29 cellular contexts compared by ENCODE assay signal in the genomic region with DNA sequence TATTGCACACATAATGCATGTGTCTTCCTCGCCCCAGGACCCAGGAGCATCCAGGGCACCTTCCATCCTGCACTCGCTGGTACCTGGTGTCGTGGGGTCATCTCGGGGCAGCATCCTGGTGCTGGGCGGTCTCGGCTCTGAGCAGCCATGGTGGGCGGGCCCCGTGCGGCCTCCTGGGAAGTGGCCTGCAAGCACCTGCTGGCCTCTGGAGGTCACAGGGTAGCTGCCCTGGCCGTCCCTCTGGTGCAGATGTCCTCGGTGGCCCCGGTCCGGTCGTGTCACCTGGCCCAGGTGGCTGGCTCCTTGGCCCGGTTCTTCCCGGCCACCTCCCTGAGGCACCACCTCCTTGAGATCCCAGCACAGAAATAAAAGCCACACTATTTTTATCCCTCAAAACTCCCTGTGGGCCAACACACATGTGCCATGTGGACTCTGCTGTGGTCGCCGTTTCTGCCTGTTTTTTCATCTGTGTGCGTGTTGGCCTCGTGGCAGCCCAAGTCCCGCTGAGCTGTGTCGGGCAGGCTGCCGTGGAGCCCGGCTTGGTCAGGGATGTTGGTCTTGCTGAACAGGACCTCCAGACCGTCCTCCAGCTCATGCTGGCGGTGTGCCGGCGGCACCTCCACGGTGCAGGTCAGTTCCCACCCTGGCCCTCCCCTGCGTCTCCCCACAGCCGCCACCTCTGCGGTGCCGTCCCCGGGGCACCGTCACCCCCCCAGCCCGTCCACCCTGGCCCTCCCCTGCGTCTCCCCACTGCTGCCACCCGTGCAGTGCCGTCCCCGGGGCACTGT. TPM values are rescaled to one million over a fixed set of nuclear protein-coding genes. Genes with fewer than 3 reads are reported as not detected.
DNase-seq lines count a peak whose midpoint lies in the region; ATAC-seq, FAIRE-seq and TF ChIP-seq lines count a peak whose summit lies in the region.
"Had no signal": no experiment of that assay in that cellular context is flagged by ENCODE, and none has a peak within 500 bp of the region (broad histone marks: within the 10 kb centered on the region; RNA-seq: fewer than 3 reads in every experiment).

No MANE protein-coding gene starts in this region.

- no peaks in the 10 kb centered on the region for H3K9me3 Mint-ChIP-seq in central memory CD8-positive, alpha-beta T cell
- H3K9me3 Mint-ChIP-seq: CD4-positive, alpha-beta T cell; GM23338; H9 had no signal

- H3K27me3 ChIP-seq in HepG2 (ENCODE audit: control insufficient read depth in 1 of 2, insufficient read depth in 2 of 2, low read length in 2 of 2): no peaks in the 10 kb centered on the region
- H3K27me3 ChIP-seq in right lobe of liver: no peaks in the 10 kb centered on the region

- H3K4me3 ChIP-seq in HepG2 (replicated peaks in 1 of 3; ENCODE audit: insufficient read depth in 1 of 3, low read depth in 2 of 3, low read length in 3 of 3) (no peak overlapping the region), right lobe of liver (no peak overlapping the region)
- H3K4me3 ChIP-seq: GM23338, PC-9 had no signal

- no peaks in the 10 kb centered on the region for H3K27me3 Mint-ChIP-seq in central memory CD8-positive, alpha-beta T cell
- H3K27me3 Mint-ChIP-seq: CD4-positive, alpha-beta T cell had no signal

- H3K4me1 ChIP-seq in HepG2 (ENCODE audit: insufficient read depth, low read length): peaks cover 15% of the 10 kb centered on the region
- peaks cover 0 to 16% (median 7%) of the 10 kb centered on the region in 4 donors for H3K4me1 ChIP-seq in right lobe of liver

- ATAC-seq in HepG2: no peak
- no peak for ATAC-seq in right lobe of liver
- ATAC-seq in central memory CD8-positive, alpha-beta T cell (replicated peaks; ENCODE audit: extremely low read depth, poor library complexity, severe bottlenecking): no peak
- ATAC-seq in HG02642 (IDR thresholded peaks at IDR 0.05; ENCODE audit: poor library complexity, unreplicated experiment): no peak
- ATAC-seq: GM23338 had no signal

- H3K4me2 ChIP-seq in HepG2 (ENCODE audit: low read depth, low read length): no peak overlapping the region
- H3K4me2 ChIP-seq: GM23338, PC-9 had no signal

- CTCF ChIA-PET in HepG2 (lab: Yijun Ruan, JAX; ENCODE audit: low intra/inter-chr PET ratio, low total read pairs): no interaction called here

- DNase-seq in HepG2 (ENCODE audit: low spot score) (no peak), right lobe of liver (no peak)
- DNase-seq in central memory CD8-positive, alpha-beta T cell (ENCODE audit: low spot score in 2 of 2): no peak
- DNase-seq in stimulated activated CD4-positive, alpha-beta T cell treated with anti-CD3 and anti-CD28 coated beads, Interleukin-12 subunit alpha, Interleukin-12 subunit beta, amount 100 ng/mL, for 4 hours: no peak
- DNase-seq: CD4-positive, alpha-beta T cell; DMS53; GDM1; KBM-7; MV-4-11; NCI-H1105 treated with DMSO at 0.1 percent for 48 hours; NCI-H146; NCI-H1930; NCI-H2107; NCI-H446; NCI-H526; NCI-H82; PC-9; RPMI8226; SHP77 had no signal

- H3K36me3 ChIP-seq in HepG2 (replicated peaks in 1 of 2; ENCODE audit: control insufficient read depth in 1 of 2, insufficient read depth in 2 of 2, low read length in 2 of 2): peaks cover 16 to 50% of the 10 kb centered on the region in 2 experiments; a peak in 4 of 5 replicates
- peaks cover 4 to 44% (median 20%) of the 10 kb centered on the region in 4 donors for H3K36me3 ChIP-seq in right lobe of liver

- no peak for FAIRE-seq in HepG2 (lab: Jason Lieb, UNC)
- FAIRE-seq: GM12891 had no signal

- peaks cover 19% of the 10 kb centered on the region for H3K36me3 Mint-ChIP-seq in central memory CD8-positive, alpha-beta T cell (ENCODE audit: insufficient read depth)

- TF ChIP-seq POLR2A in HepG2 (IDR thresholded peaks at IDR 0.05; ENCODE audit: insufficient read depth in 1 of 2, low read depth in 2 of 2, low read length in 2 of 2) (no peak), right lobe of liver (IDR thresholded peaks at IDR 0.05) (no peak)

- TF ChIP-seq EP300 in HepG2 (IDR thresholded peaks at IDR 0.05; ENCODE audit: low read depth in 2 of 2, low read length in 2 of 2) (no peak), HepG2 (CRISPR knock-in tag; IDR thresholded peaks at IDR 0.05; ENCODE audit: borderline replicate concordance) (no peak)

- no peak overlapping the region for H2AFZ ChIP-seq in HepG2 (ENCODE audit: low read length)
- H2AFZ ChIP-seq: GM23338, PC-9 had no signal

- H3K27ac ChIP-seq in HepG2 (ENCODE audit: extremely low read length, insufficient read depth, low read length) (no peak overlapping the region), right lobe of liver (no peak overlapping the region)
- H3K27ac ChIP-seq: PC-9 had no signal

- no peak overlapping the region for H3K4me3 Mint-ChIP-seq in central memory CD8-positive, alpha-beta T cell
- H3K4me3 Mint-ChIP-seq: GM23338, H9 had no signal

- no peak for TF ChIP-seq RAD21 in HepG2 (CRISPR knock-in tag; IDR thresholded peaks at IDR 0.05)

- 91% methylated on average over 35 of the region's 40 CpGs for WGBS in HepG2 (ENCODE audit: low lambda C conversion rate)
- WGBS in right lobe of liver (ENCODE audit: insufficient coverage, low coverage, low lambda C conversion rate, missing lambda C conversion rate): 89% methylated on average over 5 of the region's 40 CpGs

- POLR2A ChIA-PET in HepG2 (lab: Yijun Ruan, JAX): interaction anchor here (1.0 to 1.1 kb wide), 2 partner anchors 10 to 17 kb away, joined by 3 read pairs; no protein-coding TSS in a partner anchor

- H3K4me1 Mint-ChIP-seq in central memory CD8-positive, alpha-beta T cell: peaks cover 17% of the 10 kb centered on the region
- H3K4me1 Mint-ChIP-seq: GM23338 had no signal

- in situ Hi-C loops in HepG2 (cut with HindIII; ENCODE audit: extremely low pct_ligation_motif_present, low pct_unique_long_range_greater_than_20kb): no loop called here

- no peak overlapping the region for H3K9ac ChIP-seq in HepG2 (ENCODE audit: insufficient read depth, low read depth, low read length)

- H3K27ac Mint-ChIP-seq in central memory CD8-positive, alpha-beta T cell (ENCODE audit: low read depth): peak overlapping the region; percentile 55
- H3K27ac Mint-ChIP-seq: CD4-positive, alpha-beta T cell; GM23338; H9 had no signal

- peaks cover 17% of the 10 kb centered on the region for H3K79me2 ChIP-seq in HepG2 (ENCODE audit: insufficient read depth, low read length)

- TSS peak; percentile 39 for BruUV-seq in HepG2 (replicated peaks; lab: Mats Ljungman, UMichigan)

- peaks cover 17% of the 10 kb centered on the region; the same call in 1 of the 2 replicates for H4K20me1 ChIP-seq in HepG2 (ENCODE audit: insufficient read depth, low read length)

- no peak for TF ChIP-seq CTCF in HepG2 (CRISPR knock-in tag; IDR thresholded peaks at IDR 0.05)
- TF ChIP-seq CTCF in right lobe of liver (IDR thresholded peaks at IDR 0.05): no peak

- intact Hi-C loops in HepG2 (cut with micrococcal nuclease; ENCODE audit: unreplicated experiment): no loop called here
- intact Hi-C loops in right lobe of liver (cut with DNase I): no loop called here

- H3K9me3 ChIP-seq in HepG2 (ENCODE audit: low read length) (no peaks in the 10 kb centered on the region), right lobe of liver (no peaks in the 10 kb centered on the region)

RNA-seq across cellular contexts. Expression of a gene that starts 5.0 kb away (rescaled TPM):
- total RNA-seq in HepG2 (2016; rRNA removed; fragmentation: Illumina TruSeq; extraction: Trizol) (not detected in 2 replicates), right lobe of liver (under 1 TPM in 3 of 6 experiments, not detected in 3; 0.59 to 0.95 (median 0.74) TPM)
- not detected in 2 replicates for total RNA-seq in HepG2 (2016; cell fraction: cytosol; rRNA removed; fragmentation: Illumina TruSeq; extraction: Trizol; ENCODE audit: low read depth)
- not detected in 2 replicates for total RNA-seq in HepG2 (2016; cell fraction: insoluble cytoplasmic fraction; rRNA removed; fragmentation: Illumina TruSeq; extraction: Trizol)
- not detected in 2 replicates for total RNA-seq in HepG2 (2016; cell fraction: membrane; rRNA removed; fragmentation: Illumina TruSeq; extraction: Trizol)
- total RNA-seq in HepG2 (2016; cell fraction: nucleus; rRNA removed; fragmentation: Illumina TruSeq; extraction: Trizol): not detected in 2 replicates
- polyA plus RNA-seq in HepG2 (2011; rRNA removed): 0.07 TPM in 1 of 2 replicates, not detected in the other
- 0.13 TPM in 1 of 2 replicates, not detected in the other for polyA plus RNA-seq in HepG2 (2011; cell fraction: cytosol; rRNA removed)
- 0.50 and 0.71 TPM in 2 replicates for polyA plus RNA-seq in HepG2 (2011; cell fraction: nucleus; rRNA removed)
- polyA plus RNA-seq in HepG2 (2012): 0.16 TPM in 1 of 2 replicates, not detected in the other
- not detected in 2 replicates for polyA plus RNA-seq in HepG2 (2016; cell fraction: cytosol; fragmentation: Illumina TruSeq; extraction: Trizol; ENCODE audit: low read depth)
- not detected in 2 replicates for polyA plus RNA-seq in HepG2 (2016; cell fraction: insoluble cytoplasmic fraction; fragmentation: Illumina TruSeq; extraction: Trizol; ENCODE audit: low read depth)
- not detected in 2 replicates for polyA plus RNA-seq in HepG2 (2016; cell fraction: membrane; fragmentation: Illumina TruSeq; extraction: Trizol; ENCODE audit: low read depth)
- polyA plus RNA-seq in HepG2 (2016; cell fraction: nucleus; fragmentation: Illumina TruSeq; extraction: Trizol; ENCODE audit: insufficient read depth, low read depth): not detected in 2 replicates
- not detected in 2 replicates for polyA minus RNA-seq in HepG2 (2011; rRNA and poly(A)+ RNA removed; ENCODE audit: low replicate concordance)
- not detected in 2 replicates for polyA minus RNA-seq in HepG2 (2011; cell fraction: cytosol; rRNA and poly(A)+ RNA removed)
- not detected in 2 replicates for polyA minus RNA-seq in HepG2 (2011; cell fraction: nucleus; rRNA and poly(A)+ RNA removed)
- total RNA-seq: A172, GM23338, HT1080, LHCN-M2, MCF 10A had no signal
- polyA plus RNA-seq: BJ had no signal

RNA-seq across cellular contexts. Expression of a gene that starts 7.3 kb away (rescaled TPM):
- 119 and 138 TPM in 2 replicates for total RNA-seq in HepG2 (2016; rRNA removed; fragmentation: Illumina TruSeq; extraction: Trizol)
- total RNA-seq in HepG2 (2016; cell fraction: cytosol; rRNA removed; fragmentation: Illumina TruSeq; extraction: Trizol; ENCODE audit: low read depth): 181 and 194 TPM in 2 replicates
- 104 and 144 TPM in 2 replicates for total RNA-seq in HepG2 (2016; cell fraction: insoluble cytoplasmic fraction; rRNA removed; fragmentation: Illumina TruSeq; extraction: Trizol)
- 198 and 240 TPM in 2 replicates for total RNA-seq in HepG2 (2016; cell fraction: membrane; rRNA removed; fragmentation: Illumina TruSeq; extraction: Trizol)
- 59.6 and 65.5 TPM in 2 replicates for total RNA-seq in HepG2 (2016; cell fraction: nucleus; rRNA removed; fragmentation: Illumina TruSeq; extraction: Trizol)
- polyA plus RNA-seq in HepG2 (2011; rRNA removed): 140 and 150 TPM in 2 replicates
- 102 and 147 TPM in 2 replicates for polyA plus RNA-seq in HepG2 (2011; cell fraction: cytosol; rRNA removed)
- 121 and 122 TPM in 2 replicates for polyA plus RNA-seq in HepG2 (2011; cell fraction: nucleus; rRNA removed)
- polyA plus RNA-seq in HepG2 (2012): 90.8 and 101 TPM in 2 replicates
- polyA plus RNA-seq in HepG2 (2016; cell fraction: cytosol; fragmentation: Illumina TruSeq; extraction: Trizol; ENCODE audit: low read depth): 157 and 191 TPM in 2 replicates
- 118 and 140 TPM in 2 replicates for polyA plus RNA-seq in HepG2 (2016; cell fraction: insoluble cytoplasmic fraction; fragmentation: Illumina TruSeq; extraction: Trizol; ENCODE audit: low read depth)
- 153 and 184 TPM in 2 replicates for polyA plus RNA-seq in HepG2 (2016; cell fraction: membrane; fragmentation: Illumina TruSeq; extraction: Trizol; ENCODE audit: low read depth)
- polyA plus RNA-seq in HepG2 (2016; cell fraction: nucleus; fragmentation: Illumina TruSeq; extraction: Trizol; ENCODE audit: insufficient read depth, low read depth): 130 and 138 TPM in 2 replicates
- polyA minus RNA-seq in HepG2 (2011; rRNA and poly(A)+ RNA removed; ENCODE audit: low replicate concordance): 60.5 and 88.3 TPM in 2 replicates
- 42.1 and 46.2 TPM in 2 replicates for polyA minus RNA-seq in HepG2 (2011; cell fraction: cytosol; rRNA and poly(A)+ RNA removed)
- polyA minus RNA-seq in HepG2 (2011; cell fraction: nucleus; rRNA and poly(A)+ RNA removed): 19.1 and 22.1 TPM in 2 replicates
- 10 to 100 TPM; 44.8 to 81.8 (median 49.5) TPM for total RNA-seq in right lobe of liver

RNA-seq across cellular contexts. Expression of a gene that starts 31.5 kb away (rescaled TPM):
- total RNA-seq in HepG2 (2016; rRNA removed; fragmentation: Illumina TruSeq; extraction: Trizol) (4.2 and 6.2 TPM in 2 replicates), right lobe of liver (10 to 100 TPM in 3 of 6 experiments, 1 to 10 TPM in 3; 8.2 to 42.2 (median 10.3) TPM)
- 4.1 and 5.0 TPM in 2 replicates for total RNA-seq in HepG2 (2016; cell fraction: cytosol; rRNA removed; fragmentation: Illumina TruSeq; extraction: Trizol; ENCODE audit: low read depth)
- 3.9 and 5.0 TPM in 2 replicates for total RNA-seq in HepG2 (2016; cell fraction: insoluble cytoplasmic fraction; rRNA removed; fragmentation: Illumina TruSeq; extraction: Trizol)
- 4.2 and 4.9 TPM in 2 replicates for total RNA-seq in HepG2 (2016; cell fraction: membrane; rRNA removed; fragmentation: Illumina TruSeq; extraction: Trizol)
- total RNA-seq in HepG2 (2016; cell fraction: nucleus; rRNA removed; fragmentation: Illumina TruSeq; extraction: Trizol): 2.4 and 3.4 TPM in 2 replicates
- polyA plus RNA-seq in HepG2 (2011; rRNA removed): 1.1 and 2.0 TPM in 2 replicates
- 1.7 and 4.3 TPM in 2 replicates for polyA plus RNA-seq in HepG2 (2011; cell fraction: cytosol; rRNA removed)
- 3.3 and 3.7 TPM in 2 replicates for polyA plus RNA-seq in HepG2 (2011; cell fraction: nucleus; rRNA removed)
- 1.0 and 2.2 TPM in 2 replicates for polyA plus RNA-seq in HepG2 (2012)
- polyA plus RNA-seq in HepG2 (2016; cell fraction: cytosol; fragmentation: Illumina TruSeq; extraction: Trizol; ENCODE audit: low read depth): 2.0 and 2.2 TPM in 2 replicates
- 3.3 and 4.8 TPM in 2 replicates for polyA plus RNA-seq in HepG2 (2016; cell fraction: insoluble cytoplasmic fraction; fragmentation: Illumina TruSeq; extraction: Trizol; ENCODE audit: low read depth)
- 2.0 and 2.2 TPM in 2 replicates for polyA plus RNA-seq in HepG2 (2016; cell fraction: membrane; fragmentation: Illumina TruSeq; extraction: Trizol; ENCODE audit: low read depth)
- polyA plus RNA-seq in HepG2 (2016; cell fraction: nucleus; fragmentation: Illumina TruSeq; extraction: Trizol; ENCODE audit: insufficient read depth, low read depth): 3.1 and 4.1 TPM in 2 replicates
- polyA minus RNA-seq in HepG2 (2011; rRNA and poly(A)+ RNA removed; ENCODE audit: low replicate concordance): 2.3 and 2.8 TPM in 2 replicates
- polyA minus RNA-seq in HepG2 (2011; cell fraction: cytosol; rRNA and poly(A)+ RNA removed): 1.4 and 1.8 TPM in 2 replicates
- 2.1 and 2.3 TPM in 2 replicates for polyA minus RNA-seq in HepG2 (2011; cell fraction: nucleus; rRNA and poly(A)+ RNA removed)

RNA-seq across cellular contexts. Expression of a gene that starts 33.6 kb away (rescaled TPM):
- total RNA-seq in HepG2 (2016; rRNA removed; fragmentation: Illumina TruSeq; extraction: Trizol) (136 and 309 TPM in 2 replicates), right lobe of liver (100 to 1,000 TPM in 4 of 6 experiments, 10 to 100 TPM in 2; 88.6 to 369 (median 124) TPM)
- total RNA-seq in HepG2 (2016; cell fraction: cytosol; rRNA removed; fragmentation: Illumina TruSeq; extraction: Trizol; ENCODE audit: low read depth): 81.8 and 84.4 TPM in 2 replicates
- 114 and 317 TPM in 2 replicates for total RNA-seq in HepG2 (2016; cell fraction: insoluble cytoplasmic fraction; rRNA removed; fragmentation: Illumina TruSeq; extraction: Trizol)
- total RNA-seq in HepG2 (2016; cell fraction: membrane; rRNA removed; fragmentation: Illumina TruSeq; extraction: Trizol): 96.0 and 109 TPM in 2 replicates
- 271 and 340 TPM in 2 replicates for total RNA-seq in HepG2 (2016; cell fraction: nucleus; rRNA removed; fragmentation: Illumina TruSeq; extraction: Trizol)
- polyA plus RNA-seq in HepG2 (2011; rRNA removed): 754 and 1,057 TPM in 2 replicates
- 595 and 749 TPM in 2 replicates for polyA plus RNA-seq in HepG2 (2011; cell fraction: cytosol; rRNA removed)
- polyA plus RNA-seq in HepG2 (2011; cell fraction: nucleus; rRNA removed): 561 and 615 TPM in 2 replicates
- polyA plus RNA-seq in HepG2 (2012): 926 and 933 TPM in 2 replicates
- 148 and 149 TPM in 2 replicates for polyA plus RNA-seq in HepG2 (2016; cell fraction: cytosol; fragmentation: Illumina TruSeq; extraction: Trizol; ENCODE audit: low read depth)
- polyA plus RNA-seq in HepG2 (2016; cell fraction: insoluble cytoplasmic fraction; fragmentation: Illumina TruSeq; extraction: Trizol; ENCODE audit: low read depth): 179 and 219 TPM in 2 replicates
- polyA plus RNA-seq in HepG2 (2016; cell fraction: membrane; fragmentation: Illumina TruSeq; extraction: Trizol; ENCODE audit: low read depth): 152 and 167 TPM in 2 replicates
- 760 and 837 TPM in 2 replicates for polyA plus RNA-seq in HepG2 (2016; cell fraction: nucleus; fragmentation: Illumina TruSeq; extraction: Trizol; ENCODE audit: insufficient read depth, low read depth)
- 426 and 707 TPM in 2 replicates for polyA minus RNA-seq in HepG2 (2011; rRNA and poly(A)+ RNA removed; ENCODE audit: low replicate concordance)
- polyA minus RNA-seq in HepG2 (2011; cell fraction: cytosol; rRNA and poly(A)+ RNA removed): 369 and 454 TPM in 2 replicates
- 97.1 and 115 TPM in 2 replicates for polyA minus RNA-seq in HepG2 (2011; cell fraction: nucleus; rRNA and poly(A)+ RNA removed)

RNA-seq across cellular contexts. Expression of a gene that starts 42.5 kb away (rescaled TPM):
- total RNA-seq in HepG2 (2016; rRNA removed; fragmentation: Illumina TruSeq; extraction: Trizol) (0.21 and 0.33 TPM in 2 replicates), right lobe of liver (under 1 TPM; 0.11 to 0.69 (median 0.31) TPM)
- 0.30 and 0.44 TPM in 2 replicates for total RNA-seq in HepG2 (2016; cell fraction: cytosol; rRNA removed; fragmentation: Illumina TruSeq; extraction: Trizol; ENCODE audit: low read depth)
- 0.30 TPM in 1 of 2 replicates, not detected in the other for total RNA-seq in HepG2 (2016; cell fraction: insoluble cytoplasmic fraction; rRNA removed; fragmentation: Illumina TruSeq; extraction: Trizol)
- total RNA-seq in HepG2 (2016; cell fraction: membrane; rRNA removed; fragmentation: Illumina TruSeq; extraction: Trizol): 0.37 and 0.45 TPM in 2 replicates
- total RNA-seq in HepG2 (2016; cell fraction: nucleus; rRNA removed; fragmentation: Illumina TruSeq; extraction: Trizol): 0.22 TPM in 1 of 2 replicates, not detected in the other
- 0.29 and 0.39 TPM in 2 replicates for polyA plus RNA-seq in HepG2 (2011; rRNA removed)
- polyA plus RNA-seq in HepG2 (2011; cell fraction: cytosol; rRNA removed): 0.42 and 0.60 TPM in 2 replicates
- polyA plus RNA-seq in HepG2 (2011; cell fraction: nucleus; rRNA removed): 1.9 and 2.3 TPM in 2 replicates
- polyA plus RNA-seq in HepG2 (2012): 1.7 and 2.3 TPM in 2 replicates
- polyA plus RNA-seq in HepG2 (2016; cell fraction: cytosol; fragmentation: Illumina TruSeq; extraction: Trizol; ENCODE audit: low read depth): 0.62 and 0.89 TPM in 2 replicates
- polyA plus RNA-seq in HepG2 (2016; cell fraction: insoluble cytoplasmic fraction; fragmentation: Illumina TruSeq; extraction: Trizol; ENCODE audit: low read depth): 0.33 and 0.51 TPM in 2 replicates
- 0.74 and 0.99 TPM in 2 replicates for polyA plus RNA-seq in HepG2 (2016; cell fraction: membrane; fragmentation: Illumina TruSeq; extraction: Trizol; ENCODE audit: low read depth)
- polyA plus RNA-seq in HepG2 (2016; cell fraction: nucleus; fragmentation: Illumina TruSeq; extraction: Trizol; ENCODE audit: insufficient read depth, low read depth): 0.89 and 1.4 TPM in 2 replicates
- 1.1 TPM in 1 of 2 replicates, not detected in the other for polyA minus RNA-seq in HepG2 (2011; rRNA and poly(A)+ RNA removed; ENCODE audit: low replicate concordance)
- 0.62 and 0.89 TPM in 2 replicates for polyA minus RNA-seq in HepG2 (2011; cell fraction: cytosol; rRNA and poly(A)+ RNA removed)
- 0.26 and 0.75 TPM in 2 replicates for polyA minus RNA-seq in HepG2 (2011; cell fraction: nucleus; rRNA and poly(A)+ RNA removed)
- total RNA-seq: HT1080, SK-MEL-5 had no signal
